In the genomic region with DNA sequence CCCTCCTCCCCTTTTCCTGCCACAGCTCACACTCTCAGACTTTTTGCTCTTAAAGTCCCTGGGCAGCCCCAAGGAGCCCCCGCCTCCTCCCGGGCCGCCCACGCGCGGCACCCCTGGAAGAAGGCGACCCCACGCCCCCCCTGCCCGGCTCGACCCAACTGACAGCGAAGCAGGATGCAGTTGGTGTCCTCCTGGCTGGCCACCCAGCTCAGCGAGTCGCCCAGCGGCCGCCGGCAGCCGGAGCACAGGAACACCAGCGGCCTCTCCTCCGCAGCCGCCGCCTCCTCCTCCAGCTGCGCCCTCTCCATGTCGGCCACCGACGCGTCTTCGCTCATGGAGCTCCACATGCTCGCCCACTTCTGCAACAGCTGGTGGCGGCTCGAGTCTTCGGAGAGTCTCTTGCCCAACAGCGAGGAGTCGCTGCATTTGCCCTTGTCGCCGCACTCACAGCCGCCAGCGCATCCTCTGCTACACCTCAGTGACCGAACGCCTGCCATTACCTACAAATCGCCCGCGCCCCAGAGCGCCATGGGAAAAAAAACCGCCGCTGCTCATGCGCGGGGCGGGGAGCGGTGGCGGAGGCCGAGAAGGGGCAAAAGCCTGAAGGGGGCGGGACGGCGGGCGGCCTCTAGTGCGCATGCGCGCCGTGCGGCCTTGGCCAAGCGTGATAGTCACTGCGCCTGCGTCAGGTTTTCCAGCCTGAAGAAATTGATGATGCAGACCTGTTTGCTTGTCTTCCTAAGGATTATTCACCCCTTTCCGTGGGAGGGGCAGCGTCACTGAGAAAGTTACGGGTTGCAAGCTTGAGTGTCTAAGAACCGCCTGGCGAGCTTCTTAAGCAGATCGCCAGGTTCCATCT, we compare ENCODE assay signal across 1 cellular context.
TF ChIP-seq lines count a peak whose summit lies in the region.

A gene with protein sequence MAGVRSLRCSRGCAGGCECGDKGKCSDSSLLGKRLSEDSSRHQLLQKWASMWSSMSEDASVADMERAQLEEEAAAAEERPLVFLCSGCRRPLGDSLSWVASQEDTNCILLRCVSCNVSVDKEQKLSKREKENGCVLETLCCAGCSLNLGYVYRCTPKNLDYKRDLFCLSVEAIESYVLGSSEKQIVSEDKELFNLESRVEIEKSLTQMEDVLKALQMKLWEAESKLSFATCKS (minus strand): TSS at position 532 of the 859 bp plus-strand sequence. CDS start 35 bp downstream, at position 497.

TF ChIP-seq in HepG2, 621 proteins besides CTCF, POLR2A, EP300 and RAD21 (continued from another document and continues in another):
- TF ChIP-seq, protein P1, sequence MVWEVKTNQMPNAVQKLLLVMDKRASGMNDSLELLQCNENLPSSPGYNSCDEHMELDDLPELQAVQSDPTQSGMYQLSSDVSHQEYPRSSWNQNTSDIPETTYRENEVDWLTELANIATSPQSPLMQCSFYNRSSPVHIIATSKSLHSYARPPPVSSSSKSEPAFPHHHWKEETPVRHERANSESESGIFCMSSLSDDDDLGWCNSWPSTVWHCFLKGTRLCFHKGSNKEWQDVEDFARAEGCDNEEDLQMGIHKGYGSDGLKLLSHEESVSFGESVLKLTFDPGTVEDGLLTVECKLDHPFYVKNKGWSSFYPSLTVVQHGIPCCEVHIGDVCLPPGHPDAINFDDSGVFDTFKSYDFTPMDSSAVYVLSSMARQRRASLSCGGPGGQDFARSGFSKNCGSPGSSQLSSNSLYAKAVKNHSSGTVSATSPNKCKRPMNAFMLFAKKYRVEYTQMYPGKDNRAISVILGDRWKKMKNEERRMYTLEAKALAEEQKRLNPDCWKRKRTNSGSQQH (CRISPR knock-in tag; IDR thresholded peaks at IDR 0.05; ENCODE audit: low read depth), result peak; percentile 95; the same call in 1 of the 2 replicates
- peak; percentile 80 for TF ChIP-seq ZNF501 (CRISPR knock-in tag; IDR thresholded peaks at IDR 0.05)
- TF ChIP-seq, protein P2, sequence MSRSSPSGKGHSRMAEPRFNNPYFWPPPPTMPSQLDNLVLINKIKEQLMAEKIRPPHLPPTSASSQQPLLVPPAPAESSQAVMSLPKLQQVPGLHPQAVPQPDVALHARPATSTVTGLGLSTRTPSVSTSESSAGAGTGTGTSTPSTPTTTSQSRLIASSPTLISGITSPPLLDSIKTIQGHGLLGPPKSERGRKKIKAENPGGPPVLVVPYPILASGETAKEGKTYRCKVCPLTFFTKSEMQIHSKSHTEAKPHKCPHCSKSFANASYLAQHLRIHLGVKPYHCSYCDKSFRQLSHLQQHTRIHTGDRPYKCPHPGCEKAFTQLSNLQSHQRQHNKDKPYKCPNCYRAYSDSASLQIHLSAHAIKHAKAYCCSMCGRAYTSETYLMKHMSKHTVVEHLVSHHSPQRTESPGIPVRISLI (CRISPR knock-in tag; IDR thresholded peaks at IDR 0.05; ENCODE audit: borderline replicate concordance), result peak; percentile 97
- TF ChIP-seq KLF16 (CRISPR knock-in tag; IDR thresholded peaks at IDR 0.05), result peak in 1 of 2 experiments; percentile 88; a peak in 2 of 4 replicates
- TF ChIP-seq ZNF605 (CRISPR knock-in tag; IDR thresholded peaks at IDR 0.05), result peak; percentile 54; the same call in 1 of the 2 replicates
- TF ChIP-seq FOXJ3 (CRISPR knock-in tag; IDR thresholded peaks at IDR 0.05; ENCODE audit: borderline replicate concordance), result no peak
- TF ChIP-seq, protein P3, sequence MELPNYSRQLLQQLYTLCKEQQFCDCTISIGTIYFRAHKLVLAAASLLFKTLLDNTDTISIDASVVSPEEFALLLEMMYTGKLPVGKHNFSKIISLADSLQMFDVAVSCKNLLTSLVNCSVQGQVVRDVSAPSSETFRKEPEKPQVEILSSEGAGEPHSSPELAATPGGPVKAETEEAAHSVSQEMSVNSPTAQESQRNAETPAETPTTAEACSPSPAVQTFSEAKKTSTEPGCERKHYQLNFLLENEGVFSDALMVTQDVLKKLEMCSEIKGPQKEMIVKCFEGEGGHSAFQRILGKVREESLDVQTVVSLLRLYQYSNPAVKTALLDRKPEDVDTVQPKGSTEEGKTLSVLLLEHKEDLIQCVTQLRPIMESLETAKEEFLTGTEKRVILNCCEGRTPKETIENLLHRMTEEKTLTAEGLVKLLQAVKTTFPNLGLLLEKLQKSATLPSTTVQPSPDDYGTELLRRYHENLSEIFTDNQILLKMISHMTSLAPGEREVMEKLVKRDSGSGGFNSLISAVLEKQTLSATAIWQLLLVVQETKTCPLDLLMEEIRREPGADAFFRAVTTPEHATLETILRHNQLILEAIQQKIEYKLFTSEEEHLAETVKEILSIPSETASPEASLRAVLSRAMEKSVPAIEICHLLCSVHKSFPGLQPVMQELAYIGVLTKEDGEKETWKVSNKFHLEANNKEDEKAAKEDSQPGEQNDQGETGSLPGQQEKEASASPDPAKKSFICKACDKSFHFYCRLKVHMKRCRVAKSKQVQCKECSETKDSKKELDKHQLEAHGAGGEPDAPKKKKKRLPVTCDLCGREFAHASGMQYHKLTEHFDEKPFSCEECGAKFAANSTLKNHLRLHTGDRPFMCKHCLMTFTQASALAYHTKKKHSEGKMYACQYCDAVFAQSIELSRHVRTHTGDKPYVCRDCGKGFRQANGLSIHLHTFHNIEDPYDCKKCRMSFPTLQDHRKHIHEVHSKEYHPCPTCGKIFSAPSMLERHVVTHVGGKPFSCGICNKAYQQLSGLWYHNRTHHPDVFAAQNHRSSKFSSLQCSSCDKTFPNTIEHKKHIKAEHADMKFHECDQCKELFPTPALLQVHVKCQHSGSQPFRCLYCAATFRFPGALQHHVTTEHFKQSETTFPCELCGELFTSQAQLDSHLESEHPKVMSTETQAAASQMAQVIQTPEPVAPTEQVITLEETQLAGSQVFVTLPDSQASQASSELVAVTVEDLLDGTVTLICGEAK (IDR thresholded peaks at IDR 0.05), result no peak
- TF ChIP-seq, protein P3 (CRISPR knock-in tag; IDR thresholded peaks at IDR 0.05), result peak; percentile 45; the same call in 1 of the 2 replicates
- TF ChIP-seq ZNF746 (CRISPR knock-in tag; IDR thresholded peaks at IDR 0.05), result 0 out of 2 replicates have a peak, but pooled peaks have one; percentile 11
- TF ChIP-seq, protein P4, sequence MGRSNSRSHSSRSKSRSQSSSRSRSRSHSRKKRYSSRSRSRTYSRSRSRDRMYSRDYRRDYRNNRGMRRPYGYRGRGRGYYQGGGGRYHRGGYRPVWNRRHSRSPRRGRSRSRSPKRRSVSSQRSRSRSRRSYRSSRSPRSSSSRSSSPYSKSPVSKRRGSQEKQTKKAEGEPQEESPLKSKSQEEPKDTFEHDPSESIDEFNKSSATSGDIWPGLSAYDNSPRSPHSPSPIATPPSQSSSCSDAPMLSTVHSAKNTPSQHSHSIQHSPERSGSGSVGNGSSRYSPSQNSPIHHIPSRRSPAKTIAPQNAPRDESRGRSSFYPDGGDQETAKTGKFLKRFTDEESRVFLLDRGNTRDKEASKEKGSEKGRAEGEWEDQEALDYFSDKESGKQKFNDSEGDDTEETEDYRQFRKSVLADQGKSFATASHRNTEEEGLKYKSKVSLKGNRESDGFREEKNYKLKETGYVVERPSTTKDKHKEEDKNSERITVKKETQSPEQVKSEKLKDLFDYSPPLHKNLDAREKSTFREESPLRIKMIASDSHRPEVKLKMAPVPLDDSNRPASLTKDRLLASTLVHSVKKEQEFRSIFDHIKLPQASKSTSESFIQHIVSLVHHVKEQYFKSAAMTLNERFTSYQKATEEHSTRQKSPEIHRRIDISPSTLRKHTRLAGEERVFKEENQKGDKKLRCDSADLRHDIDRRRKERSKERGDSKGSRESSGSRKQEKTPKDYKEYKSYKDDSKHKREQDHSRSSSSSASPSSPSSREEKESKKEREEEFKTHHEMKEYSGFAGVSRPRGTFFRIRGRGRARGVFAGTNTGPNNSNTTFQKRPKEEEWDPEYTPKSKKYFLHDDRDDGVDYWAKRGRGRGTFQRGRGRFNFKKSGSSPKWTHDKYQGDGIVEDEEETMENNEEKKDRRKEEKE (IDR thresholded peaks at IDR 0.05), result no peak
- TF ChIP-seq ZNF282 (IDR thresholded peaks at IDR 0.05; ENCODE audit: partially characterized antibody), result no peak
- TF ChIP-seq, protein P5, sequence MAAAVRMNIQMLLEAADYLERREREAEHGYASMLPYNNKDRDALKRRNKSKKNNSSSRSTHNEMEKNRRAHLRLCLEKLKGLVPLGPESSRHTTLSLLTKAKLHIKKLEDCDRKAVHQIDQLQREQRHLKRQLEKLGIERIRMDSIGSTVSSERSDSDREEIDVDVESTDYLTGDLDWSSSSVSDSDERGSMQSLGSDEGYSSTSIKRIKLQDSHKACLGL (CRISPR knock-in tag; IDR thresholded peaks at IDR 0.05), result peak; percentile 92
- TF ChIP-seq GPN1 (CRISPR knock-in tag; IDR thresholded peaks at IDR 0.05; ENCODE audit: borderline replicate concordance), result no peak
- TF ChIP-seq PHF20 (CRISPR knock-in tag; IDR thresholded peaks at IDR 0.05), result peak; percentile 85
- TF ChIP-seq, protein P6, sequence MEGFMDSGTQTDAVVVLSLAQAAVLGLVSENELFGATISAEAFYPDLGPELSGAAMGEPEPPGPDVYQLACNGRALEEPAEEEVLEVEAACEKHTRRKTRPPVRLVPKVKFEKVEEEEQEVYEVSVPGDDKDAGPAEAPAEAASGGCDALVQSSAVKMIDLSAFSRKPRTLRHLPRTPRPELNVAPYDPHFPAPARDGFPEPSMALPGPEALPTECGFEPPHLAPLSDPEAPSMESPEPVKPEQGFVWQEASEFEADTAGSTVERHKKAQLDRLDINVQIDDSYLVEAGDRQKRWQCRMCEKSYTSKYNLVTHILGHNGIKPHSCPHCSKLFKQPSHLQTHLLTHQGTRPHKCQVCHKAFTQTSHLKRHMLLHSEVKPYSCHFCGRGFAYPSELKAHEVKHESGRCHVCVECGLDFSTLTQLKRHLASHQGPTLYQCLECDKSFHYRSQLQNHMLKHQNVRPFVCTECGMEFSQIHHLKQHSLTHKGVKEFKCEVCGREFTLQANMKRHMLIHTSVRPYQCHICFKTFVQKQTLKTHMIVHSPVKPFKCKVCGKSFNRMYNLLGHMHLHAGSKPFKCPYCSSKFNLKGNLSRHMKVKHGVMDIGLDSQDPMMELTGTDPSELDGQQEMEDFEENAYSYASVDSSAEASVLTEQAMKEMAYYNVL (CRISPR knock-in tag; IDR thresholded peaks at IDR 0.05; ENCODE audit: borderline replicate concordance), result peak; percentile 62; the same call in 1 of the 2 replicates
- peak; percentile 36 for TF ChIP-seq SRSF1 (optimal IDR thresholded peaks at IDR 0.05; ENCODE audit: low read depth, low read length)
- peak; percentile 97 for TF ChIP-seq TGIF2 (CRISPR knock-in tag; IDR thresholded peaks at IDR 0.05)
- no peak for TF ChIP-seq MAZ (IDR thresholded peaks at IDR 0.05; ENCODE audit: borderline replicate concordance, low read depth, low read length)
- TF ChIP-seq MAZ (CRISPR knock-in tag; IDR thresholded peaks at IDR 0.05; ENCODE audit: low read depth), result peak; percentile 68
- 0 out of 2 replicates have a peak, but pooled peaks have one; percentile 43 for TF ChIP-seq SP2 (CRISPR knock-in tag; IDR thresholded peaks at IDR 0.05)
- TF ChIP-seq, protein P7, sequence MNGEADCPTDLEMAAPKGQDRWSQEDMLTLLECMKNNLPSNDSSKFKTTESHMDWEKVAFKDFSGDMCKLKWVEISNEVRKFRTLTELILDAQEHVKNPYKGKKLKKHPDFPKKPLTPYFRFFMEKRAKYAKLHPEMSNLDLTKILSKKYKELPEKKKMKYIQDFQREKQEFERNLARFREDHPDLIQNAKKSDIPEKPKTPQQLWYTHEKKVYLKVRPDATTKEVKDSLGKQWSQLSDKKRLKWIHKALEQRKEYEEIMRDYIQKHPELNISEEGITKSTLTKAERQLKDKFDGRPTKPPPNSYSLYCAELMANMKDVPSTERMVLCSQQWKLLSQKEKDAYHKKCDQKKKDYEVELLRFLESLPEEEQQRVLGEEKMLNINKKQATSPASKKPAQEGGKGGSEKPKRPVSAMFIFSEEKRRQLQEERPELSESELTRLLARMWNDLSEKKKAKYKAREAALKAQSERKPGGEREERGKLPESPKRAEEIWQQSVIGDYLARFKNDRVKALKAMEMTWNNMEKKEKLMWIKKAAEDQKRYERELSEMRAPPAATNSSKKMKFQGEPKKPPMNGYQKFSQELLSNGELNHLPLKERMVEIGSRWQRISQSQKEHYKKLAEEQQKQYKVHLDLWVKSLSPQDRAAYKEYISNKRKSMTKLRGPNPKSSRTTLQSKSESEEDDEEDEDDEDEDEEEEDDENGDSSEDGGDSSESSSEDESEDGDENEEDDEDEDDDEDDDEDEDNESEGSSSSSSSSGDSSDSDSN (CRISPR knock-in tag; IDR thresholded peaks at IDR 0.05), result peak; percentile 56; the same call in 1 of the 2 replicates
- 0 out of 2 replicates have a peak, but pooled peaks have one; percentile 47 for TF ChIP-seq ELF1 (CRISPR knock-in tag; IDR thresholded peaks at IDR 0.05)
- 0 out of 2 replicates have a peak, but pooled peaks have one; percentile 44 for TF ChIP-seq HES4 (CRISPR knock-in tag; IDR thresholded peaks at IDR 0.05; ENCODE audit: borderline replicate concordance)
